ENCODE assay signal across 22 cellular contexts in the genomic region with DNA sequence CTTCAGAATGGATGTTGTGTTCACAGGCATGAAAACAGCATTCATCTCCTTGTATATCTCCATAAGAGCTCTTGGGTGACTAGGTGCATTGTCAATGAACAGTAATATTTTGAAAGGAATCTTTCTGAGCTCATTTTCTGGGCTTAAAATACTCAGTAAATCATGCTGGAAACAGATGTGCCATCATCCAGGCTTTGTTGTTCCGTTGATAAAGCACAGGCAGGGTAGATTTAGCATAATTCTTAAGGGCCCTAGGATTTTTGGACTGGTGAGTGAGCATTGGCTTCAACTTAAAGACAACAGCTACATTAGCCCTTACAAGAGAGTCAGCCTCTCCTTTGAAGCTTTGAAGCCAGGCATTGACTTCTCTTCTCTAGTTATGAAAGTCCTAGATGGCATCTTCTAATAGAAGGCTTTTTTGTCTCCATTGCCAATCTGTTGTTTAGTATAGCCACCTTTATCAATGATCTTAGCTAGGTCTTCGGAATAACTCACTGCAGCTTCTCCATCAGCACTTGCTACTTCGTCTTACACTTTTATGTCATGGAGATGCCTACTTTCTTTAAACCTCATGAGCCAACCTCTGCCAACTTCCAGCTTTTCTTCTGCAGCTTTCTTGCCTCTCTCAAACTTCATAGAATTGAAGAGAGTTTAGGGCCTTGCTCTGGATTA.
"Had no signal": no experiment of that assay in that cellular context is flagged by ENCODE, and none has a peak within 500 bp of the region (broad histone marks: within the 10 kb centered on the region; RNA-seq: fewer than 3 reads in every experiment).

No MANE protein-coding gene starts in this region.

- H3K9me3 Mint-ChIP-seq: activated naive CD4-positive, alpha-beta T cell treated with anti-CD3 and anti-CD28 coated beads, Interleukin-2, amount 50 U/mL, for 72 hours; activated T-helper 1 cell treated with anti-CD3 and anti-CD28 coated beads, Interleukin-12 subunit alpha, Interleukin-12 subunit beta, Interleukin-2, Interleukin-4 antibody, amounts not matched to agents 30 ng/mL and 10 ng/mL and 1 ng/mL, durations not matched to agents 14 hours and 24 hours and 36 hours; central memory CD8-positive, alpha-beta T cell; natural killer cell treated with Interleukin-12 subunit alpha and Interleukin-12 subunit beta and Interleukin-15 and Interleukin-18, amount 100 ng/mL, for 72 hours; stimulated activated naive CD8-positive, alpha-beta T cell treated with anti-CD3 and anti-CD28 coated beads, Interleukin-15, amount 100 ng/mL, for 72 hours; T-helper 2 cell treated with Interferon-gamma antibody and Interleukin-4, amounts not matched to agents 5 μg/mL and 100 μg/mL, for 36 hours had no signal

- H3K4me1 ChIP-seq: ascending aorta, transverse colon had no signal

- H3K4me3 ChIP-seq: ascending aorta, esophagus squamous epithelium, lower lobe of right lung, ovary, prostate gland, transverse colon had no signal

- DNase-seq: activated CD4-positive, alpha-beta T cell treated with anti-CD3 and anti-CD28 coated beads for 1 hour; activated CD4-positive, alpha-beta T cell treated with anti-CD3 and anti-CD28 coated beads, Interleukin-2, amount 50 U/mL, for 1 hour; activated CD8-positive, alpha-beta T cell treated with anti-CD3 and anti-CD28 coated beads, Interleukin-2, amount 10 ng/mL, durations not matched to agents 7 days and 5 days; activated gamma-delta T cell; brain microvascular endothelial cell; esophagus squamous epithelium; lower lobe of right lung; stimulated activated CD4-positive, alpha-beta T cell treated with anti-CD3 and anti-CD28 coated beads, Interleukin-1b, Interleukin-23, amount 100 ng/mL, for 48 hours; stimulated activated naive CD8-positive, alpha-beta T cell treated with anti-CD3 and anti-CD28 coated beads, Interleukin-15, amount 100 ng/mL, for 72 hours; transverse colon; WERI-Rb-1 had no signal

- H3K4me1 Mint-ChIP-seq: stimulated activated naive CD8-positive, alpha-beta T cell treated with anti-CD3 and anti-CD28 coated beads, Interleukin-15, amount 100 ng/mL, for 72 hours had no signal

- H3K27ac ChIP-seq: brain microvascular endothelial cell, lower lobe of right lung, prostate gland, transverse colon, WERI-Rb-1 had no signal

- H3K36me3 ChIP-seq: ascending aorta, brain microvascular endothelial cell, esophagus squamous epithelium, lower lobe of right lung, ovary, prostate gland, transverse colon, WERI-Rb-1 had no signal

- FAIRE-seq: colon, urothelium cell line had no signal

- H3K27ac Mint-ChIP-seq: activated naive CD4-positive, alpha-beta T cell treated with anti-CD3 and anti-CD28 coated beads, Interleukin-2, amount 50 U/mL, for 72 hours; activated T-helper 1 cell treated with anti-CD3 and anti-CD28 coated beads, Interleukin-12 subunit alpha, Interleukin-12 subunit beta, Interleukin-2, Interleukin-4 antibody, amounts not matched to agents 30 ng/mL and 10 ng/mL and 1 ng/mL, durations not matched to agents 14 hours and 24 hours and 36 hours; T-helper 2 cell treated with Interferon-gamma antibody and Interleukin-4, amounts not matched to agents 5 μg/mL and 100 μg/mL, for 36 hours had no signal

- ATAC-seq: activated CD8-positive, alpha-beta T cell treated with anti-CD3 and anti-CD28 coated beads, Interleukin-2, amount 10 ng/mL, durations not matched to agents 7 days and 5 days; activated naive CD4-positive, alpha-beta T cell treated with anti-CD3 and anti-CD28 coated beads, Interleukin-2, amount 50 U/mL, for 72 hours; natural killer cell treated with Interleukin-12 subunit alpha and Interleukin-12 subunit beta and Interleukin-15 and Interleukin-18, amount 100 ng/mL, for 72 hours; stimulated activated naive CD8-positive, alpha-beta T cell treated with anti-CD3 and anti-CD28 coated beads, Interleukin-15, amount 100 ng/mL, for 72 hours had no signal

- H3K27me3 ChIP-seq: ascending aorta, brain microvascular endothelial cell, esophagus squamous epithelium, foreskin keratinocyte, ovary, transverse colon had no signal

- H3K27me3 Mint-ChIP-seq: central memory CD8-positive, alpha-beta T cell; natural killer cell treated with Interleukin-12 subunit alpha and Interleukin-12 subunit beta and Interleukin-15 and Interleukin-18, amount 100 ng/mL, for 72 hours; stimulated activated naive CD8-positive, alpha-beta T cell treated with anti-CD3 and anti-CD28 coated beads, Interleukin-15, amount 100 ng/mL, for 72 hours had no signal

- H3K4me3 Mint-ChIP-seq: activated CD8-positive, alpha-beta T cell treated with anti-CD3 and anti-CD28 coated beads, Interleukin-2, amount 10 ng/mL, durations not matched to agents 7 days and 5 days; activated T-helper 1 cell treated with anti-CD3 and anti-CD28 coated beads, Interleukin-12 subunit alpha, Interleukin-12 subunit beta, Interleukin-2, Interleukin-4 antibody, amounts not matched to agents 30 ng/mL and 10 ng/mL and 1 ng/mL, durations not matched to agents 14 hours and 24 hours and 36 hours; central memory CD8-positive, alpha-beta T cell; natural killer cell treated with Interleukin-12 subunit alpha and Interleukin-12 subunit beta and Interleukin-15 and Interleukin-18, amount 100 ng/mL, for 72 hours; stimulated activated naive CD8-positive, alpha-beta T cell treated with anti-CD3 and anti-CD28 coated beads, Interleukin-15, amount 100 ng/mL, for 72 hours; T-helper 2 cell treated with Interferon-gamma antibody and Interleukin-4, amounts not matched to agents 5 μg/mL and 100 μg/mL, for 36 hours had no signal

- H3K9me3 ChIP-seq: ascending aorta, esophagus squamous epithelium, lower lobe of right lung, ovary, prostate gland, transverse colon had no signal
